19 cellular contexts compared by ENCODE assay signal in genomic region chr4:148311493-148311892, GRCh38.
"Had no signal": no experiment of that assay in that cellular context is flagged by ENCODE, and none has a peak within 500 bp of the region (broad histone marks: within the 10 kb centered on the region; RNA-seq: fewer than 3 reads in every experiment).

No MANE protein-coding gene starts in this region.

- FAIRE-seq: TTC549 had no signal

- H3K36me3 Mint-ChIP-seq: natural killer cell treated with Interleukin-12 subunit alpha and Interleukin-12 subunit beta and Interleukin-15 and Interleukin-18, amount 100 ng/mL, for 72 hours had no signal

- H3K9me3 ChIP-seq: sigmoid colon, tibial artery had no signal

- H3K36me3 ChIP-seq: sigmoid colon, tibial artery had no signal

- H3K9me3 Mint-ChIP-seq: activated naive CD4-positive, alpha-beta T cell treated with anti-CD3 and anti-CD28 coated beads for 36 hours; activated T-helper 1 cell treated with anti-CD3 and anti-CD28 coated beads, Interleukin-12 subunit alpha, Interleukin-12 subunit beta, Interleukin-2, Interleukin-4 antibody, amounts not matched to agents 30 ng/mL and 10 ng/mL and 1 ng/mL, durations not matched to agents 14 hours and 24 hours and 36 hours; dendritic cell treated with granulocyte-macrophage colony-stimulating factor and Interleukin-4, amounts not matched to agents 40 ng/mL and 50 ng/mL, for 4 days; effector memory CD8-positive, alpha-beta T cell; natural killer cell treated with Interleukin-12 subunit alpha and Interleukin-12 subunit beta and Interleukin-15 and Interleukin-18, amount 100 ng/mL, for 72 hours had no signal

- H3K27ac Mint-ChIP-seq: activated naive CD4-positive, alpha-beta T cell treated with anti-CD3 and anti-CD28 coated beads for 36 hours; activated T-helper 1 cell treated with anti-CD3 and anti-CD28 coated beads, Interleukin-12 subunit alpha, Interleukin-12 subunit beta, Interleukin-2, Interleukin-4 antibody, amounts not matched to agents 30 ng/mL and 10 ng/mL and 1 ng/mL, durations not matched to agents 14 hours and 24 hours and 36 hours; dendritic cell treated with granulocyte-macrophage colony-stimulating factor and Interleukin-4, amounts not matched to agents 40 ng/mL and 50 ng/mL, for 4 days; effector memory CD8-positive, alpha-beta T cell; natural killer cell treated with Interleukin-12 subunit alpha and Interleukin-12 subunit beta and Interleukin-15 and Interleukin-18, amount 100 ng/mL, for 72 hours had no signal

- H3K27me3 Mint-ChIP-seq: dendritic cell treated with granulocyte-macrophage colony-stimulating factor and Interleukin-4, amounts not matched to agents 40 ng/mL and 50 ng/mL, for 4 days; effector memory CD8-positive, alpha-beta T cell; natural killer cell treated with Interleukin-12 subunit alpha and Interleukin-12 subunit beta and Interleukin-15 and Interleukin-18, amount 100 ng/mL, for 72 hours had no signal

- DNase-seq: activated CD4-positive, alpha-beta T cell treated with anti-CD3 and anti-CD28 coated beads, Interleukin-2, amount 50 U/mL, for 48 hours; activated CD4-positive, CD25-positive, alpha-beta regulatory T cell; activated naive CD4-positive, alpha-beta T cell treated with anti-CD3 and anti-CD28 coated beads for 36 hours; amniotic stem cell; cerebellar nuclear complex; effector memory CD8-positive, alpha-beta T cell; left cardiac atrium; nucleus accumbens; sigmoid colon; stimulated activated CD4-positive, alpha-beta T cell treated with anti-CD3 and anti-CD28 coated beads, Interleukin-15, amount 100 ng/mL, for 24 hours; stimulated activated CD4-positive, alpha-beta T cell treated with anti-CD3 and anti-CD28 coated beads, Interleukin-4, amount 100 ng/mL, for 24 hours; T-helper 2 cell; tibial artery had no signal

- ATAC-seq: effector memory CD8-positive, alpha-beta T cell had no signal

- H3K27me3 ChIP-seq: sigmoid colon, tibial artery had no signal

- H3K4me3 ChIP-seq: lung, sigmoid colon, tibial artery had no signal

- H3K27ac ChIP-seq: epithelial cell of prostate, sigmoid colon, tibial artery had no signal

- H3K4me3 Mint-ChIP-seq: activated naive CD4-positive, alpha-beta T cell treated with anti-CD3 and anti-CD28 coated beads for 36 hours; activated T-helper 1 cell treated with anti-CD3 and anti-CD28 coated beads, Interleukin-12 subunit alpha, Interleukin-12 subunit beta, Interleukin-2, Interleukin-4 antibody, amounts not matched to agents 30 ng/mL and 10 ng/mL and 1 ng/mL, durations not matched to agents 14 hours and 24 hours and 36 hours; dendritic cell treated with granulocyte-macrophage colony-stimulating factor and Interleukin-4, amounts not matched to agents 40 ng/mL and 50 ng/mL, for 4 days; effector memory CD8-positive, alpha-beta T cell; natural killer cell treated with Interleukin-12 subunit alpha and Interleukin-12 subunit beta and Interleukin-15 and Interleukin-18, amount 100 ng/mL, for 72 hours had no signal
